Comparison of ENCODE assay signal across 30 cellular contexts in the genomic region with DNA sequence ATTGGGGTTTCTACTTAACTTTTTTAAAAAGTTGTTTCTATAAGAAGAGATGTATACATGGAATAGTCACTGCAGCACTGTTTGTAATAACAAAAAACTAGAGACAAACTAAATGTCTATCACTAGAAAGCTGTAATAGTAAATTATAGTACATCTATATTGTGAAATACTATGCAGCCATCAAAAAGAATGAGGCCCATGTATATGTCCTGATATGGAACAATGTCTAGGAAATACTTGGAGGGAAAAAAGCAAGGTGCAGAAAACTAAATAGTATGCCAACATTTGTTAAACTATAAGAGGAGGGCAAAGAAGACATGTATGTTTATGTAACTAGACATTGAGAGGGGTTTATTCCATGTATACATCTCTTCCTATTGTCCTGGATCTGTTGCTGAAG.
"Had no signal": no experiment of that assay in that cellular context is flagged by ENCODE, and none has a peak within 500 bp of the region (broad histone marks: within the 10 kb centered on the region; RNA-seq: fewer than 3 reads in every experiment).

No MANE protein-coding gene starts in this region.

- H3K27me3 Mint-ChIP-seq: stimulated activated naive CD8-positive, alpha-beta T cell treated with anti-CD3 and anti-CD28 coated beads, Interleukin-15, amount 100 ng/mL, for 72 hours; type B pancreatic cell had no signal

- H3K9me3 Mint-ChIP-seq: natural killer cell; nephron; stimulated activated effector memory CD8-positive, alpha-beta T cell treated with anti-CD3 and anti-CD28 coated beads, Interleukin-12 subunit alpha, Interleukin-12 subunit beta, amount 100 ng/mL, for 72 hours; stimulated activated naive CD8-positive, alpha-beta T cell treated with anti-CD3 and anti-CD28 coated beads, Interleukin-15, amount 100 ng/mL, for 72 hours; type B pancreatic cell had no signal

- H3K36me3 Mint-ChIP-seq: natural killer cell, neural progenitor cell, type B pancreatic cell had no signal

- H3K9ac ChIP-seq: neural progenitor cell, parathyroid adenoma had no signal

- DNase-seq: naive thymus-derived CD4-positive, alpha-beta T cell; natural killer cell; occipital lobe; ovary; posterior cingulate gyrus; psoas muscle; right cardiac atrium; right lobe of liver; sigmoid colon; small intestine; stimulated activated CD4-positive, alpha-beta T cell treated with anti-CD3 and anti-CD28 coated beads, Interleukin-15, amount 100 ng/mL, for 24 hours; stimulated activated CD4-positive, alpha-beta T cell treated with anti-CD3 and anti-CD28 coated beads, Interleukin-2, amount 100 ng/mL, for 24 hours; stimulated activated CD4-positive, alpha-beta T cell treated with anti-CD3 and anti-CD28 coated beads, Interleukin-2, amount 100 ng/mL, for 48 hours; stimulated activated CD4-positive, alpha-beta T cell treated with anti-CD3 and anti-CD28 coated beads, Interleukin-4, amount 100 ng/mL, for 24 hours; stimulated activated naive CD4-positive, alpha-beta T cell; stimulated activated naive CD8-positive, alpha-beta T cell treated with anti-CD3 and anti-CD28 coated beads, Interleukin-15, amount 100 ng/mL, for 72 hours; stimulated activated naive CD8-positive, alpha-beta T cell treated with anti-CD3 and anti-CD28 coated beads, Interleukin-15, Interleukin-2, amounts not matched to agents 100 U/mL and 50 U/mL, for 24 hours; substantia nigra; testis; tibial artery; transverse colon; upper lobe of right lung; uterus had no signal

- ATAC-seq: naive thymus-derived CD4-positive, alpha-beta T cell; natural killer cell; psoas muscle; right cardiac atrium; right lobe of liver; stimulated activated effector memory CD8-positive, alpha-beta T cell treated with anti-CD3 and anti-CD28 coated beads, Interleukin-12 subunit alpha, Interleukin-12 subunit beta, amount 100 ng/mL, for 72 hours; stimulated activated naive CD8-positive, alpha-beta T cell treated with anti-CD3 and anti-CD28 coated beads, Interleukin-15, amount 100 ng/mL, for 72 hours; stimulated activated naive CD8-positive, alpha-beta T cell treated with anti-CD3 and anti-CD28 coated beads, Interleukin-15, Interleukin-2, amounts not matched to agents 100 U/mL and 50 U/mL, for 24 hours; upper lobe of right lung had no signal

- H3K9me3 ChIP-seq: ovary, psoas muscle, right lobe of liver, sigmoid colon, suprapubic skin, testis, tibial artery, transverse colon, upper lobe of right lung, uterus had no signal

- H3K4me3 Mint-ChIP-seq: natural killer cell; neural progenitor cell; stimulated activated effector memory CD8-positive, alpha-beta T cell treated with anti-CD3 and anti-CD28 coated beads, Interleukin-12 subunit alpha, Interleukin-12 subunit beta, amount 100 ng/mL, for 72 hours; stimulated activated naive CD8-positive, alpha-beta T cell treated with anti-CD3 and anti-CD28 coated beads, Interleukin-15, amount 100 ng/mL, for 72 hours; type B pancreatic cell had no signal

- H3K27me3 ChIP-seq: ovary, right lobe of liver, sigmoid colon, suprapubic skin, testis, tibial artery, transverse colon, upper lobe of right lung, uterus had no signal

- H2AFZ ChIP-seq: neural progenitor cell, parathyroid adenoma had no signal

- FAIRE-seq: small intestine had no signal

- H3K4me3 ChIP-seq: neural progenitor cell, ovary, psoas muscle, right lobe of liver, sigmoid colon, suprapubic skin, testis, tibial artery, transverse colon, upper lobe of right lung, uterus had no signal

- H3K4me2 ChIP-seq: neural progenitor cell had no signal

- H3K27ac Mint-ChIP-seq: natural killer cell; nephron; neural progenitor cell; progenitor cell of endocrine pancreas; stimulated activated effector memory CD8-positive, alpha-beta T cell treated with anti-CD3 and anti-CD28 coated beads, Interleukin-12 subunit alpha, Interleukin-12 subunit beta, amount 100 ng/mL, for 72 hours; stimulated activated naive CD8-positive, alpha-beta T cell treated with anti-CD3 and anti-CD28 coated beads, Interleukin-15, amount 100 ng/mL, for 72 hours; type B pancreatic cell had no signal

- H3K36me3 ChIP-seq: neural progenitor cell, ovary, right lobe of liver, sigmoid colon, suprapubic skin, tibial artery, transverse colon, upper lobe of right lung, uterus had no signal

- H3K4me1 ChIP-seq: parathyroid adenoma, uterus had no signal

- H3K27ac ChIP-seq: neural progenitor cell, ovary, parathyroid adenoma, psoas muscle, right lobe of liver, sigmoid colon, suprapubic skin, testis, tibial artery, transverse colon, upper lobe of right lung, uterus had no signal
